1 cellular context compared by ENCODE assay signal in the genomic region with DNA sequence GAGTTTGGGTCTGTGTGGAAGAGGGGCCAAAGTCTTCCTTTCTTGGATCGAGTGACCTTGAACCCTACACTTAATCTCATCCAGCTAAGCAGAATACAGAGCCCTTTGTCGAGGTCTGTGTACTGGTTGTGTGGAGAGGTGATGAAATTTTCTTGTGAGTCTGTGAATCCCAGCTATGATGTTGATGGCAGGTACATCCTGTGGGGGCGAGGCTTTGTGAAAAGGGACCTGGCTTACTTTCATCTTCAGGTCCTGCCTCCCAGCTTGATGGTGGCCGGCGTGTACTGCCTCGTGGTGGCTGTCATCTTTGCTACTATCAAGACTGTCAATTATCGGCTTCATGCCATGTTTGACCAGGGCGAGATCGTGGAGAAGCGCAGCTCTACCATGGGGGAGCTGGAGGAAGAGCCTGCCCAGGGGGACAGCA.
TF ChIP-seq lines count a peak whose summit lies in the region.

No MANE protein-coding gene starts in this region.

TF ChIP-seq in H1, 55 proteins besides CTCF, POLR2A, EP300 and RAD21:
- TF ChIP-seq SUZ12 (IDR thresholded peaks at IDR 0.05; ENCODE audit: low read length) (no peak), HDAC6 (IDR thresholded peaks at IDR 0.05; ENCODE audit: low read depth, low read length) (no peak)
